In the genomic region with DNA sequence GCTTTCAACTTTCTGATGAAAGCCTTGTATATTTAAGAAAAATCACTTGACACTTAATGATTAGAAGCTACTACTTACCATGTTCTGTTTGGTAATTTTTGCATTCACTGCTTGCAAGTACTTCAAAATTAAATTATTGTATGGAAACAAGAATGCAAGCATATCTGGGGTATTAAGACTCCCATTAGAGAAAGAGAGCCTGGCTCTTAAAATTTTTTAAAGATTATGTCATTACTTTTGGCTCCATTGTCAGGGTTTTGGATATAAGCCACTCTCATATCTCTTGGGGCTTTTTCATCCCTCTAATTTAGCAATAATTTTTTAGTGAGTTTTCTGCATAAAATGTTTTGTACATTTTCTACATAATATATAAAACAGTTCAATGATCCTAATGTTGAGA, we compare ENCODE assay signal across 16 cellular contexts. TPM values are rescaled to one million over a fixed set of nuclear protein-coding genes. Genes with fewer than 3 reads are reported as not detected.
A peak's percentile ranks its signal among the peaks of the same experiment; 100 is the strongest.
DNase-seq lines count a peak whose midpoint lies in the region; ATAC-seq and TF ChIP-seq lines count a peak whose summit lies in the region.
"Had no signal": no experiment of that assay in that cellular context is flagged by ENCODE, and none has a peak within 500 bp of the region (broad histone marks: within the 10 kb centered on the region; RNA-seq: fewer than 3 reads in every experiment).

No MANE protein-coding gene starts in this region.

- peaks cover 12% of the 10 kb centered on the region for H3F3A ChIP-seq in SK-N-SH (replicated peaks; ENCODE audit: insufficient read depth)

- no peak overlapping the region for H2AFZ ChIP-seq in SK-N-SH (ENCODE audit: low read depth)

- DNase-seq in EH (ENCODE audit: low read depth) (peak; percentile 24), SK-N-SH (no peak), fibroblast of the aortic adventitia (ENCODE audit: low read depth) (peak; percentile 54), thyroid gland (no peak), T-helper 1 cell (no peak), NCI-H345 treated with DMSO at 0.1 percent for 48 hours (lab: John Stamatoyannopoulos, UW; ENCODE audit: unreplicated experiment) (no peak)
- DNase-seq: CD8-positive, alpha-beta memory T cell; DMS53; NCI-H1417; NCI-H187; Peyer's patch; Right ventricle myocardium superior had no signal

- no peak overlapping the region for H3K9ac ChIP-seq in SK-N-SH
- H3K9ac ChIP-seq: BLaER1 treated with 17β-estradiol and CSF1 and Interleukin-3, amounts not matched to agents 10 nM and 100 nM had no signal

- TF ChIP-seq CTCF in SK-N-SH (IDR thresholded peaks at IDR 0.05) (no peak), fibroblast of the aortic adventitia (IDR thresholded peaks at IDR 0.05; ENCODE audit: insufficient read depth, low read length) (no peak), thyroid gland (IDR thresholded peaks at IDR 0.05) (no peak)

- no peaks in the 10 kb centered on the region for H4K20me1 ChIP-seq in SK-N-SH (ENCODE audit: insufficient read depth)

- H3K27me3 ChIP-seq in SK-N-SH (ENCODE audit: insufficient read depth) (no peaks in the 10 kb centered on the region; the same call in 1 of the 2 replicates), thyroid gland (no peaks in the 10 kb centered on the region)
- H3K27me3 ChIP-seq: Peyer's patch had no signal

- no peaks in the 10 kb centered on the region for H3K9me2 ChIP-seq in SK-N-SH

- no peaks in the 10 kb centered on the region for H3K36me3 ChIP-seq in SK-N-SH (replicated peaks in 1 of 2; ENCODE audit: control insufficient read depth in 1 of 2, insufficient read depth in 2 of 2, low read length in 1 of 2)
- no peaks in the 10 kb centered on the region for H3K36me3 ChIP-seq in thyroid gland
- H3K36me3 ChIP-seq: Peyer's patch had no signal

- H3K27ac ChIP-seq in SK-N-SH (ENCODE audit: low read depth in 2 of 2, low read length in 1 of 2) (peak overlapping the region in 1 of 2 experiments; percentile 4; a peak in 1 of 4 replicates), thyroid gland (peak overlapping the region; percentile 24 to 92 (median 87))
- H3K27ac ChIP-seq: BLaER1 treated with 17β-estradiol and CSF1 and Interleukin-3, amounts not matched to agents 10 nM and 100 nM; HL-60; SK-N-MC had no signal

- no peak for TF ChIP-seq POLR2A in thyroid gland (IDR thresholded peaks at IDR 0.05)

- H3K9me3 ChIP-seq in SK-N-SH (no peaks in the 10 kb centered on the region), thyroid gland (no peaks in the 10 kb centered on the region)
- H3K9me3 ChIP-seq: BLaER1 treated with 17β-estradiol and CSF1 and Interleukin-3, amounts not matched to agents 10 nM and 100 nM; Peyer's patch had no signal

- POLR2A ChIA-PET in SK-N-SH (lab: Yijun Ruan, JAX): no interaction called here

- intact Hi-C loops in thyroid gland (cut with DNase I): no loop called here

- CTCF ChIA-PET in SK-N-SH (lab: Yijun Ruan, JAX): interaction anchor here (1.0 kb wide), 1 partner anchor 235 kb away, joined by 3 read pairs; no protein-coding TSS in a partner anchor

- H3K4me1 ChIP-seq in SK-N-SH (ENCODE audit: control insufficient read depth in 1 of 2, insufficient read depth in 2 of 2, low read depth in 1 of 2, low read length in 1 of 2): no peaks in the 10 kb centered on the region
- peaks cover 19 to 49% of the 10 kb centered on the region in 2 donors for H3K4me1 ChIP-seq in thyroid gland
- H3K4me1 ChIP-seq: Peyer's patch had no signal

- no peak for TF ChIP-seq RAD21 in SK-N-SH (IDR thresholded peaks at IDR 0.05; ENCODE audit: low read length)

- no peak for TF ChIP-seq EP300 in SK-N-SH (IDR thresholded peaks at IDR 0.05; ENCODE audit: borderline replicate concordance in 1 of 2, low read depth in 1 of 2, low read length in 1 of 2)

- no peak for ATAC-seq in HG02763 (IDR thresholded peaks at IDR 0.05; ENCODE audit: unreplicated experiment)

- no peak overlapping the region for H3K4me3 ChIP-seq in SK-N-SH (ENCODE audit: low read depth in 2 of 2, low read length in 1 of 2)
- H3K4me3 ChIP-seq in fibroblast of the aortic adventitia (ENCODE audit: low read depth, low read length): no peak overlapping the region
- H3K4me3 ChIP-seq in thyroid gland (replicated peaks in 1 of 3): no peak overlapping the region
- H3K4me3 ChIP-seq: BLaER1 treated with 17β-estradiol and CSF1 and Interleukin-3, amounts not matched to agents 10 nM and 100 nM; Peyer's patch; SK-N-MC had no signal

- H3K79me2 ChIP-seq in SK-N-SH (ENCODE audit: insufficient read depth): no peaks in the 10 kb centered on the region

- H3K4me2 ChIP-seq in SK-N-SH: no peak overlapping the region
- H3K4me2 ChIP-seq: BLaER1 treated with 17β-estradiol and CSF1 and Interleukin-3, amounts not matched to agents 10 nM and 100 nM had no signal

TF ChIP-seq in SK-N-SH, 30 proteins besides CTCF, POLR2A, EP300 and RAD21:
- peak; percentile 17; the same call in 1 of the 2 replicates for TF ChIP-seq NFIC (IDR thresholded peaks at IDR 0.05; ENCODE audit: borderline replicate concordance)
- TF ChIP-seq JUND (IDR thresholded peaks at IDR 0.05): 0 out of 2 replicates have a peak, but pooled peaks have one; percentile 10
- TF ChIP-seq SMC3 (IDR thresholded peaks at IDR 0.05; ENCODE audit: low read depth, low read length): no peak

RNA-seq across cellular contexts. Expression of gene SLC9A6, which starts 49.4 kb away (rescaled TPM):
- polyA plus RNA-seq in SK-N-SH (2012; rRNA removed): 5.0 and 6.7 TPM in 2 replicates
- 6.8 and 7.2 TPM in 2 replicates for polyA plus RNA-seq in SK-N-SH (2012; cell fraction: cytosol; rRNA removed)
- polyA plus RNA-seq in SK-N-SH (2012; cell fraction: nucleus; rRNA removed): 2.7 and 6.3 TPM in 2 replicates
- total RNA-seq in fibroblast of the aortic adventitia (ENCODE audit: low replicate concordance): 18.6 and 26.3 TPM in 2 replicates
- total RNA-seq in thyroid gland: 10 to 100 TPM; 15.2 to 21.7 (median 18.5) TPM

Comparison
In these comparisons a context has a peak if more than half of its experiments do, and no peak if none do; other contexts are left out.
1. DNase-seq: peak in EH (single experiment) and fibroblast of the aortic adventitia (single experiment); none in SK-N-SH (single experiment), thyroid gland (0 of 2), T-helper 1 cell (0 of 5) and NCI-H345 treated with DMSO at 0.1 percent for 48 hours (single experiment).